In the genomic region with DNA sequence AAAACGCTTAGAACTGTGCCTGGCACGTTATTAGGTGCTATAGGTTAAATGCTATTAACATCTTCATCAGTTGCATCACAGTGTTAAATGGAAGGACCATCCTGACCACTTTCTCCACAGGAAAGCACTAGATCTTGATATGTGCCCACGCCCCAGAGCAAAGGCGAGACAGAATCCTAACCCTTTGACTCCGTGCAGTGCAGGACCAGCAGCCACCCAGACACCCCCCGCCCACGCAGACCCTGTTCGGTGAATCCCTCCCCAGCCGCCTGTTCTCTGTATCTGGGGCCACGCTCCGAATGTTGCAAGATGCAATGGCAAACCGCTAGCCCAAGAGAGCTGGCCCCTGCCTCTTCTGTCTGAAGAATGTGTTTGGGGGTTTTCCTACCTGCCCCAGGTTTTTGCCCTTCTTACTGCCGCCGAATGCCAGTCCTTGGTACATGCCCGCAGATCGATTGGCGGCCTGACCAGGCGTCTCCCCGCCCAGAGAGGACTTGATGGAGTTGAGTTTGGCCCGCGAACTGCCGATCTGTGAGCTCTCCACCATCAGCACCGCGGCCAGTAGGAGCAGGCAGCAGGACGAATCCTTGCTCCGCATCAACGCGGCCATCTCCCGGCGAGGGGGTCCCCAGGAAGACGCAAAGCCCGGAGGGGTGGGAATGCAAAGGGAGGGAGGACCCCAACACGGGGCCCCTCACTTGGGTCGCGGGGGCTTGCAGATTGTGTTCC, we compare ENCODE assay signal across 8 cellular contexts. TPM values are rescaled to one million over a fixed set of nuclear protein-coding genes. Genes with fewer than 3 reads are reported as not detected.
DNase-seq lines count a peak whose midpoint lies in the region; ATAC-seq and TF ChIP-seq lines count a peak whose summit lies in the region.

No MANE protein-coding gene starts in this region.

- CTCF ChIA-PET in activated CD8-positive, alpha-beta T cell treated with anti-CD3 and anti-CD28 coated beads for 36 hours (lab: Charles Lee): no interaction called here

- H3K27ac Mint-ChIP-seq in activated CD8-positive, alpha-beta T cell treated with anti-CD3 and anti-CD28 coated beads for 36 hours: no peak overlapping the region

- H3K4me1 Mint-ChIP-seq in activated CD8-positive, alpha-beta T cell treated with anti-CD3 and anti-CD28 coated beads for 36 hours (ENCODE audit: low read depth): peaks cover 26% of the 10 kb centered on the region

- peak; percentile 40 for ATAC-seq in activated CD8-positive, alpha-beta T cell treated with anti-CD3 and anti-CD28 coated beads for 36 hours
- ATAC-seq in sciatic nerve (peak; percentile 49), HG03342 (IDR thresholded peaks at IDR 0.05; ENCODE audit: unreplicated experiment) (no peak), HG03460 (IDR thresholded peaks at IDR 0.05; ENCODE audit: unreplicated experiment) (no peak)

- peaks cover 61% of the 10 kb centered on the region for H3K27me3 Mint-ChIP-seq in activated CD8-positive, alpha-beta T cell treated with anti-CD3 and anti-CD28 coated beads for 36 hours

- H3K4me3 Mint-ChIP-seq in activated CD8-positive, alpha-beta T cell treated with anti-CD3 and anti-CD28 coated beads for 36 hours: peak overlapping the region; percentile 55

- peak; percentile 76 for DNase-seq in GM23248
- DNase-seq in activated CD8-positive, alpha-beta T cell treated with anti-CD3 and anti-CD28 coated beads for 36 hours: peak; percentile 42
- DNase-seq in left ventricle myocardium inferior: no peak
- peak; percentile 54 for DNase-seq in sciatic nerve (ENCODE audit: low spot score)
- no peak for DNase-seq in NCI-H1694 (lab: John Stamatoyannopoulos, UW)
- no peak for DNase-seq in NCI-H2107 (lab: John Stamatoyannopoulos, UW)

- H3K9me2 ChIP-seq in GM23248 (ENCODE audit: insufficient read depth): no peaks in the 10 kb centered on the region

- no peaks in the 10 kb centered on the region for H3K36me3 Mint-ChIP-seq in activated CD8-positive, alpha-beta T cell treated with anti-CD3 and anti-CD28 coated beads for 36 hours (ENCODE audit: low read depth)

- H3K4me3 ChIP-seq in GM23248 (peak overlapping the region; percentile 77), left ventricle myocardium inferior (peak overlapping the region; percentile 56)

- H3K4me1 ChIP-seq in GM23248 (ENCODE audit: insufficient read depth): 0 out of 2 replicates have a peak, but pooled peaks cover 17% of the 10 kb centered on the region
- peaks cover 38% of the 10 kb centered on the region for H3K4me1 ChIP-seq in left ventricle myocardium inferior

- 2 to 3% methylated on average over 32 to 35 of the region's 35 CpGs for WGBS in GM23248 (ENCODE audit: low coverage in 1 of 2, low lambda C conversion rate in 2 of 2, missing lambda C conversion rate in 2 of 2), 2 experiments

- peak overlapping the region; percentile 87 for H2AFZ ChIP-seq in GM23248

- H3K4me2 ChIP-seq in GM23248 (ENCODE audit: unreplicated experiment): peak overlapping the region; percentile 88

- no peaks in the 10 kb centered on the region for H3K9me3 ChIP-seq in GM23248 (ENCODE audit: low read depth)
- H3K9me3 ChIP-seq in left ventricle myocardium inferior (replicated peaks): no peaks in the 10 kb centered on the region

- H3K27ac ChIP-seq in GM23248 (no peak overlapping the region), left ventricle myocardium inferior (replicated peaks) (no peak overlapping the region)

- no peaks in the 10 kb centered on the region for H3K79me2 ChIP-seq in GM23248 (ENCODE audit: insufficient read depth)

- POLR2A ChIA-PET in activated CD8-positive, alpha-beta T cell treated with anti-CD3 and anti-CD28 coated beads for 36 hours (lab: Charles Lee): no interaction called here

- TF ChIP-seq CTCF in activated CD8-positive, alpha-beta T cell treated with anti-CD3 and anti-CD28 coated beads for 36 hours (IDR thresholded peaks at IDR 0.05): no peak
- TF ChIP-seq CTCF in left ventricle myocardium inferior (IDR thresholded peaks at IDR 0.05; ENCODE audit: borderline replicate concordance): no peak

- in situ Hi-C loops in GM23248 (cut with MboI): loop anchor here (25.0 kb wide), 2 partner anchors 477 to 627 kb away; no protein-coding TSS in a partner anchor

- H3K9me3 Mint-ChIP-seq in activated CD8-positive, alpha-beta T cell treated with anti-CD3 and anti-CD28 coated beads for 36 hours: no peaks in the 10 kb centered on the region

- 0 out of 2 replicates have a peak overlapping the region, but pooled peaks have one; percentile 6 for H3K9ac ChIP-seq in GM23248

- H3F3A ChIP-seq in GM23248 (ENCODE audit: insufficient read depth): 0 out of 2 replicates have a peak, but pooled peaks cover 7% of the 10 kb centered on the region

- intact Hi-C loops in activated CD8-positive, alpha-beta T cell treated with anti-CD3 and anti-CD28 coated beads for 36 hours (cut with micrococcal nuclease): no loop called here
- intact Hi-C loops in left ventricle myocardium inferior (cut with micrococcal nuclease) (no loop called here), sciatic nerve (cut with DNase I) (no loop called here)

- H4K20me1 ChIP-seq in GM23248 (ENCODE audit: insufficient read depth): no peaks in the 10 kb centered on the region

- peaks cover 29% of the 10 kb centered on the region for H3K27me3 ChIP-seq in GM23248 (replicated peaks; ENCODE audit: insufficient read depth)
- peaks cover 89% of the 10 kb centered on the region for H3K27me3 ChIP-seq in left ventricle myocardium inferior (ENCODE audit: low read depth)

- no peaks in the 10 kb centered on the region for H3K36me3 ChIP-seq in GM23248 (ENCODE audit: low read depth)
- H3K36me3 ChIP-seq in left ventricle myocardium inferior: no peaks in the 10 kb centered on the region

RNA-seq across cellular contexts. Expression of gene DKK2, which starts 1.0 kb away (rescaled TPM):
- total RNA-seq in GM23248 (2014; rRNA removed; shearing (Covaris generic)): 4.3 and 8.2 TPM in 2 replicates
- polyA plus RNA-seq in GM23248 (2016; fragmentation: Nextera tagmentation; extraction: Ambion mirVana): 3.1 and 3.2 TPM in 2 replicates
- total RNA-seq in activated CD8-positive, alpha-beta T cell treated with anti-CD3 and anti-CD28 coated beads for 36 hours: not detected
- total RNA-seq in left ventricle myocardium inferior (4.2 TPM), sciatic nerve (16.5 TPM)

Comparison
In these comparisons a context has a peak if more than half of its experiments do, and no peak if none do; other contexts are left out.
1. DNase-seq: peak in GM23248 (single experiment), activated CD8-positive, alpha-beta T cell treated with anti-CD3 and anti-CD28 coated beads for 36 hours (single experiment) and sciatic nerve (single experiment); none in left ventricle myocardium inferior (single experiment), NCI-H1694 (single experiment) and NCI-H2107 (single experiment).
2. ATAC-seq: peak in activated CD8-positive, alpha-beta T cell treated with anti-CD3 and anti-CD28 coated beads for 36 hours (single experiment) and sciatic nerve (single experiment); none in HG03342 (single experiment) and HG03460 (single experiment).